ENCODE assay signal across 1 cellular context in genomic region chr11:100681064-100681502, GRCh38.
TF ChIP-seq lines count a peak whose summit lies in the region.

No MANE protein-coding gene starts in this region.

TF ChIP-seq in HepG2, 621 proteins besides CTCF, POLR2A, EP300 and RAD21 (continued from another document and continues in another):
- TF ChIP-seq ZNF362 (CRISPR knock-in tag; IDR thresholded peaks at IDR 0.05; ENCODE audit: borderline replicate concordance) (no peak), ZNF556 (CRISPR knock-in tag; IDR thresholded peaks at IDR 0.05; ENCODE audit: borderline replicate concordance) (no peak), NONO (IDR thresholded peaks at IDR 0.05) (no peak), NONO (CRISPR knock-in tag; conservative IDR thresholded peaks at IDR 0.05) (no peak), ZFP1 (CRISPR knock-in tag; IDR thresholded peaks at IDR 0.05) (no peak), NPAS2 (CRISPR knock-in tag; IDR thresholded peaks at IDR 0.05; ENCODE audit: borderline replicate concordance) (no peak), MYPOP (CRISPR knock-in tag; IDR thresholded peaks at IDR 0.05) (no peak), CSRNP2 (CRISPR knock-in tag; conservative IDR thresholded peaks at IDR 0.05; ENCODE audit: low read depth) (no peak), REST (IDR thresholded peaks at IDR 0.05; ENCODE audit: borderline replicate concordance in 1 of 2, low read depth in 1 of 2, low read length in 2 of 2) (no peak), REPIN1 (CRISPR knock-in tag; IDR thresholded peaks at IDR 0.05; ENCODE audit: borderline replicate concordance, low read depth) (no peak), ATF3 (CRISPR knock-in tag; IDR thresholded peaks at IDR 0.05) (no peak), MBNL3 (CRISPR knock-in tag; conservative IDR thresholded peaks at IDR 0.05) (no peak), ZNF331 (CRISPR knock-in tag; IDR thresholded peaks at IDR 0.05) (no peak), ZNF772 (CRISPR knock-in tag; IDR thresholded peaks at IDR 0.05) (no peak), POGK (CRISPR knock-in tag; conservative IDR thresholded peaks at IDR 0.05) (no peak), THAP9 (CRISPR knock-in tag; IDR thresholded peaks at IDR 0.05; ENCODE audit: borderline replicate concordance) (no peak), MAX (IDR thresholded peaks at IDR 0.05) (peak; percentile 87), TFDP2 (CRISPR knock-in tag; IDR thresholded peaks at IDR 0.05) (no peak), SRSF1 (optimal IDR thresholded peaks at IDR 0.05; ENCODE audit: low read depth, low read length) (no peak), CCDC6 (CRISPR knock-in tag; IDR thresholded peaks at IDR 0.05) (no peak), ZNF589 (CRISPR knock-in tag; conservative IDR thresholded peaks at IDR 0.05) (no peak), ZNF782 (CRISPR knock-in tag; IDR thresholded peaks at IDR 0.05; ENCODE audit: borderline replicate concordance) (no peak), ZNF562 (CRISPR knock-in tag; IDR thresholded peaks at IDR 0.05; ENCODE audit: borderline replicate concordance) (no peak), MIER2 (CRISPR knock-in tag; IDR thresholded peaks at IDR 0.05) (no peak), ZNF768 (CRISPR knock-in tag; IDR thresholded peaks at IDR 0.05) (no peak), ZBTB26 (CRISPR knock-in tag; IDR thresholded peaks at IDR 0.05; ENCODE audit: borderline replicate concordance) (no peak), GATAD1 (CRISPR knock-in tag; IDR thresholded peaks at IDR 0.05) (no peak), ERF (CRISPR knock-in tag; IDR thresholded peaks at IDR 0.05) (0 out of 2 replicates have a peak, but pooled peaks have one; percentile 41), ZNF746 (CRISPR knock-in tag; IDR thresholded peaks at IDR 0.05) (no peak), THAP8 (CRISPR knock-in tag; IDR thresholded peaks at IDR 0.05; ENCODE audit: borderline replicate concordance) (no peak), NBN (conservative IDR thresholded peaks at IDR 0.05) (no peak), ZNF224 (CRISPR knock-in tag; IDR thresholded peaks at IDR 0.05) (no peak), SIN3A (IDR thresholded peaks at IDR 0.05; ENCODE audit: borderline replicate concordance, low read depth, low read length) (no peak), SIX1 (CRISPR knock-in tag; IDR thresholded peaks at IDR 0.05; ENCODE audit: borderline replicate concordance) (no peak), NFIC (IDR thresholded peaks at IDR 0.05; ENCODE audit: low read length) (no peak), PREB (CRISPR knock-in tag; IDR thresholded peaks at IDR 0.05) (no peak), FOXM1 (CRISPR knock-in tag; IDR thresholded peaks at IDR 0.05) (no peak), TRAFD1 (CRISPR knock-in tag; IDR thresholded peaks at IDR 0.05; ENCODE audit: borderline replicate concordance) (no peak), ADNP (CRISPR knock-in tag; IDR thresholded peaks at IDR 0.05) (no peak), ZMYM4 (CRISPR knock-in tag; IDR thresholded peaks at IDR 0.05) (peak; percentile 45)
